1 cellular context compared by ENCODE assay signal in the genomic region with DNA sequence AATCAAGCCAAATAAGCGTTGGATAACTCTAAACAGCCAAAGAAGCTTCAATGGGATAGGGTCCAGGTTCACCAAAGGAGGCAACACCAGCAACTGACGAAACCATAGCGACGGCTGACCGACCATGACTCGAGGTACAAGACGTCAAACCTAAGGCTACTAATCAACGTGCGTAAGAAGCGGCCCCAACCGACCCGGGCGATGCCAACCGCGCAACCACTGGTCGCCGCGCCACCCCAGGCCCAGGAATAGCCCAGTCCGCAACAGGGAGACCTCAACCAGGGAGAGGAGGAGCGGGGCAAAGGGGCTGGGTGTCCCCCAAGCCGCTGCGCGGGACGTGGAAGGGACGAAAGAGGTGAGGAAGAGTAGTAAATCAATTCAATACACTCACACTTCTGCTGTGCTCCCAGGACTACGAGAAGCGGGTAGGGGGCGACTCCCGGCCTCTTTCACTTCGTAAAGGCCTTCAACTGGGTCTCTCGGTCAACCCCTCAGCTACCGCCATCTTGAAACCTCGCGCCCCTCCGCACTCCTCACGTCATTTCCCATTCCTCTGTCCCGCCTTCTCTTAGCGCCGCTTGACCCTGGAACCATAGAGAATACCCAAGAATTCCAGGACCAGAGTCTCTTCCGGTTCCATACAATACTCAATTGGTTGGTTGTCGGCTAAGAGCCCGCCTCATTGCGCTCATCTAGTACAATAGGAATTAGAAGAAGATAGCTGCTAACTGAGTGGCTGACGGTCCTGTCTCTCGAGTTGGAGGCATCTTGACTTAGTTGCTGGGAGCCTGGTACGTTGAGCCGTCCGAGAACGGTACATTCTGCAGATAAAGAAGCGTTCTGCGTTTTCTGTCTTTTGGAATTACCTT.
TF ChIP-seq lines count a peak whose summit lies in the region.

A gene with protein sequence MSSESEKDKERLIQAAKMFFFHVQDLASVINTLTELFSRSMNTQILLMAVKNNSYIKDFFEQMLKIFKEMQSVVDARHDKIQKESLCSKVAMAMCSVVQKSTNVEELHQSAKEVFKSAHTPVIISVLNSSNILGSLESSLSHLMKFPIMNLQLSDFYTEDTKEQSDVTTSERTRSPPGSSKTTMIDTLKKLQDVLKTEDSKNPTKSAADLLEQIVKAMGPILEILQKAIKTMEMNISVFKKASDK (plus strand): TSS at position 710 of the 869 bp plus-strand sequence. CDS start 19,266 bp downstream, outside the sequence.
A gene (minus strand): TSS at position 518 of the 869 bp plus-strand sequence. CDS start 2,095 bp downstream, outside the sequence.

TF ChIP-seq in GM12878, 131 proteins besides CTCF, POLR2A, EP300 and RAD21 (continued from another document and continues in another):
- TF ChIP-seq SUPT20H (IDR thresholded peaks at IDR 0.05; ENCODE audit: borderline replicate concordance, control insufficient read depth, low read depth, low read length) (no peak), STAT3 (IDR thresholded peaks at IDR 0.05; ENCODE audit: low read depth, low read length) (no peak), ZZZ3 (IDR thresholded peaks at IDR 0.05; ENCODE audit: control insufficient read depth, insufficient read length, low read depth) (no peak), IKZF2 (IDR thresholded peaks at IDR 0.05) (peak in 1 of 2 experiments; percentile 10; a peak in 2 of 4 replicates), PAX5 (IDR thresholded peaks at IDR 0.05; ENCODE audit: borderline replicate concordance, low read depth, low read length) (0 out of 2 replicates have a peak, but pooled peaks have one; percentile 17), YY1 (IDR thresholded peaks at IDR 0.05; ENCODE audit: low read depth, low read length) (peak; percentile 98), ASH2L (IDR thresholded peaks at IDR 0.05; ENCODE audit: borderline replicate concordance, low read depth) (peak; percentile 88; the same call in 1 of the 2 replicates), DPF2 (IDR thresholded peaks at IDR 0.05) (0 out of 2 replicates have a peak, but pooled peaks have one; percentile 46), WRNIP1 (IDR thresholded peaks at IDR 0.05; ENCODE audit: borderline replicate concordance, low read depth, low read length) (no peak), SMAD5 (IDR thresholded peaks at IDR 0.05; ENCODE audit: low read depth) (no peak; the same call in 1 of the 2 replicates), TCF7 (IDR thresholded peaks at IDR 0.05; ENCODE audit: borderline replicate concordance) (peak; percentile 34; the same call in 1 of the 2 replicates), RBBP5 (conservative IDR thresholded peaks at IDR 0.05) (no peak), GATAD2B (conservative IDR thresholded peaks at IDR 0.05; ENCODE audit: low read depth) (peak; percentile 63), RFX5 (IDR thresholded peaks at IDR 0.05; ENCODE audit: low read depth, low read length) (no peak), PML (IDR thresholded peaks at IDR 0.05; ENCODE audit: low read length) (peak; percentile 85), YBX1 (IDR thresholded peaks at IDR 0.05) (no peak), HDGF (IDR thresholded peaks at IDR 0.05) (no peak; the same call in 1 of the 2 replicates), RCOR1 (conservative IDR thresholded peaks at IDR 0.05; ENCODE audit: low read depth, low read length) (no peak), POLR2AphosphoS5 (IDR thresholded peaks at IDR 0.05; ENCODE audit: low read length) (peak; percentile 95), STAT1 (conservative IDR thresholded peaks at IDR 0.05) (no peak), SIN3A (IDR thresholded peaks at IDR 0.05; ENCODE audit: low read depth, low read length) (no peak; the same call in none of the 2 replicates), POLR2AphosphoS2 (IDR thresholded peaks at IDR 0.05; ENCODE audit: low read depth, low read length) (peak; percentile 79), CBX3 (IDR thresholded peaks at IDR 0.05; ENCODE audit: borderline replicate concordance, low read depth) (no peak), GABPA (IDR thresholded peaks at IDR 0.05; ENCODE audit: low read depth) (peak; percentile 97), CREB1 (IDR thresholded peaks at IDR 0.05; ENCODE audit: low read depth) (peak; percentile 94)
- TF ChIP-seq, protein P1, sequence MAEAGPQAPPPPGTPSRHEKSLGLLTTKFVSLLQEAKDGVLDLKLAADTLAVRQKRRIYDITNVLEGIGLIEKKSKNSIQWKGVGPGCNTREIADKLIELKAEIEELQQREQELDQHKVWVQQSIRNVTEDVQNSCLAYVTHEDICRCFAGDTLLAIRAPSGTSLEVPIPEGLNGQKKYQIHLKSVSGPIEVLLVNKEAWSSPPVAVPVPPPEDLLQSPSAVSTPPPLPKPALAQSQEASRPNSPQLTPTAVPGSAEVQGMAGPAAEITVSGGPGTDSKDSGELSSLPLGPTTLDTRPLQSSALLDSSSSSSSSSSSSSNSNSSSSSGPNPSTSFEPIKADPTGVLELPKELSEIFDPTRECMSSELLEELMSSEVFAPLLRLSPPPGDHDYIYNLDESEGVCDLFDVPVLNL (IDR thresholded peaks at IDR 0.05; ENCODE audit: low read depth, low read length), result peak; percentile 68; the same call in 1 of the 2 replicates
- TF ChIP-seq, protein P2, sequence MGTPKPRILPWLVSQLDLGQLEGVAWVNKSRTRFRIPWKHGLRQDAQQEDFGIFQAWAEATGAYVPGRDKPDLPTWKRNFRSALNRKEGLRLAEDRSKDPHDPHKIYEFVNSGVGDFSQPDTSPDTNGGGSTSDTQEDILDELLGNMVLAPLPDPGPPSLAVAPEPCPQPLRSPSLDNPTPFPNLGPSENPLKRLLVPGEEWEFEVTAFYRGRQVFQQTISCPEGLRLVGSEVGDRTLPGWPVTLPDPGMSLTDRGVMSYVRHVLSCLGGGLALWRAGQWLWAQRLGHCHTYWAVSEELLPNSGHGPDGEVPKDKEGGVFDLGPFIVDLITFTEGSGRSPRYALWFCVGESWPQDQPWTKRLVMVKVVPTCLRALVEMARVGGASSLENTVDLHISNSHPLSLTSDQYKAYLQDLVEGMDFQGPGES (IDR thresholded peaks at IDR 0.05), result no peak; the same call in none of the 2 replicates
- TF ChIP-seq, protein P3, sequence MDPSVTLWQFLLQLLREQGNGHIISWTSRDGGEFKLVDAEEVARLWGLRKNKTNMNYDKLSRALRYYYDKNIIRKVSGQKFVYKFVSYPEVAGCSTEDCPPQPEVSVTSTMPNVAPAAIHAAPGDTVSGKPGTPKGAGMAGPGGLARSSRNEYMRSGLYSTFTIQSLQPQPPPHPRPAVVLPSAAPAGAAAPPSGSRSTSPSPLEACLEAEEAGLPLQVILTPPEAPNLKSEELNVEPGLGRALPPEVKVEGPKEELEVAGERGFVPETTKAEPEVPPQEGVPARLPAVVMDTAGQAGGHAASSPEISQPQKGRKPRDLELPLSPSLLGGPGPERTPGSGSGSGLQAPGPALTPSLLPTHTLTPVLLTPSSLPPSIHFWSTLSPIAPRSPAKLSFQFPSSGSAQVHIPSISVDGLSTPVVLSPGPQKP (IDR thresholded peaks at IDR 0.05; ENCODE audit: low read depth, low read length), result no peak
- TF ChIP-seq, protein P4, sequence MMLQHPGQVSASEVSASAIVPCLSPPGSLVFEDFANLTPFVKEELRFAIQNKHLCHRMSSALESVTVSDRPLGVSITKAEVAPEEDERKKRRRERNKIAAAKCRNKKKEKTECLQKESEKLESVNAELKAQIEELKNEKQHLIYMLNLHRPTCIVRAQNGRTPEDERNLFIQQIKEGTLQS (IDR thresholded peaks at IDR 0.05; ENCODE audit: borderline replicate concordance, extremely low read depth, low read depth, low read length), result no peak
- TF ChIP-seq, protein P5, sequence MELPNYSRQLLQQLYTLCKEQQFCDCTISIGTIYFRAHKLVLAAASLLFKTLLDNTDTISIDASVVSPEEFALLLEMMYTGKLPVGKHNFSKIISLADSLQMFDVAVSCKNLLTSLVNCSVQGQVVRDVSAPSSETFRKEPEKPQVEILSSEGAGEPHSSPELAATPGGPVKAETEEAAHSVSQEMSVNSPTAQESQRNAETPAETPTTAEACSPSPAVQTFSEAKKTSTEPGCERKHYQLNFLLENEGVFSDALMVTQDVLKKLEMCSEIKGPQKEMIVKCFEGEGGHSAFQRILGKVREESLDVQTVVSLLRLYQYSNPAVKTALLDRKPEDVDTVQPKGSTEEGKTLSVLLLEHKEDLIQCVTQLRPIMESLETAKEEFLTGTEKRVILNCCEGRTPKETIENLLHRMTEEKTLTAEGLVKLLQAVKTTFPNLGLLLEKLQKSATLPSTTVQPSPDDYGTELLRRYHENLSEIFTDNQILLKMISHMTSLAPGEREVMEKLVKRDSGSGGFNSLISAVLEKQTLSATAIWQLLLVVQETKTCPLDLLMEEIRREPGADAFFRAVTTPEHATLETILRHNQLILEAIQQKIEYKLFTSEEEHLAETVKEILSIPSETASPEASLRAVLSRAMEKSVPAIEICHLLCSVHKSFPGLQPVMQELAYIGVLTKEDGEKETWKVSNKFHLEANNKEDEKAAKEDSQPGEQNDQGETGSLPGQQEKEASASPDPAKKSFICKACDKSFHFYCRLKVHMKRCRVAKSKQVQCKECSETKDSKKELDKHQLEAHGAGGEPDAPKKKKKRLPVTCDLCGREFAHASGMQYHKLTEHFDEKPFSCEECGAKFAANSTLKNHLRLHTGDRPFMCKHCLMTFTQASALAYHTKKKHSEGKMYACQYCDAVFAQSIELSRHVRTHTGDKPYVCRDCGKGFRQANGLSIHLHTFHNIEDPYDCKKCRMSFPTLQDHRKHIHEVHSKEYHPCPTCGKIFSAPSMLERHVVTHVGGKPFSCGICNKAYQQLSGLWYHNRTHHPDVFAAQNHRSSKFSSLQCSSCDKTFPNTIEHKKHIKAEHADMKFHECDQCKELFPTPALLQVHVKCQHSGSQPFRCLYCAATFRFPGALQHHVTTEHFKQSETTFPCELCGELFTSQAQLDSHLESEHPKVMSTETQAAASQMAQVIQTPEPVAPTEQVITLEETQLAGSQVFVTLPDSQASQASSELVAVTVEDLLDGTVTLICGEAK (IDR thresholded peaks at IDR 0.05; ENCODE audit: borderline replicate concordance), result peak; percentile 95
- TF ChIP-seq, protein P6, sequence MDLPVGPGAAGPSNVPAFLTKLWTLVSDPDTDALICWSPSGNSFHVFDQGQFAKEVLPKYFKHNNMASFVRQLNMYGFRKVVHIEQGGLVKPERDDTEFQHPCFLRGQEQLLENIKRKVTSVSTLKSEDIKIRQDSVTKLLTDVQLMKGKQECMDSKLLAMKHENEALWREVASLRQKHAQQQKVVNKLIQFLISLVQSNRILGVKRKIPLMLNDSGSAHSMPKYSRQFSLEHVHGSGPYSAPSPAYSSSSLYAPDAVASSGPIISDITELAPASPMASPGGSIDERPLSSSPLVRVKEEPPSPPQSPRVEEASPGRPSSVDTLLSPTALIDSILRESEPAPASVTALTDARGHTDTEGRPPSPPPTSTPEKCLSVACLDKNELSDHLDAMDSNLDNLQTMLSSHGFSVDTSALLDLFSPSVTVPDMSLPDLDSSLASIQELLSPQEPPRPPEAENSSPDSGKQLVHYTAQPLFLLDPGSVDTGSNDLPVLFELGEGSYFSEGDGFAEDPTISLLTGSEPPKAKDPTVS (IDR thresholded peaks at IDR 0.05; ENCODE audit: low read depth, low read length), result no peak
- TF ChIP-seq, protein P7, sequence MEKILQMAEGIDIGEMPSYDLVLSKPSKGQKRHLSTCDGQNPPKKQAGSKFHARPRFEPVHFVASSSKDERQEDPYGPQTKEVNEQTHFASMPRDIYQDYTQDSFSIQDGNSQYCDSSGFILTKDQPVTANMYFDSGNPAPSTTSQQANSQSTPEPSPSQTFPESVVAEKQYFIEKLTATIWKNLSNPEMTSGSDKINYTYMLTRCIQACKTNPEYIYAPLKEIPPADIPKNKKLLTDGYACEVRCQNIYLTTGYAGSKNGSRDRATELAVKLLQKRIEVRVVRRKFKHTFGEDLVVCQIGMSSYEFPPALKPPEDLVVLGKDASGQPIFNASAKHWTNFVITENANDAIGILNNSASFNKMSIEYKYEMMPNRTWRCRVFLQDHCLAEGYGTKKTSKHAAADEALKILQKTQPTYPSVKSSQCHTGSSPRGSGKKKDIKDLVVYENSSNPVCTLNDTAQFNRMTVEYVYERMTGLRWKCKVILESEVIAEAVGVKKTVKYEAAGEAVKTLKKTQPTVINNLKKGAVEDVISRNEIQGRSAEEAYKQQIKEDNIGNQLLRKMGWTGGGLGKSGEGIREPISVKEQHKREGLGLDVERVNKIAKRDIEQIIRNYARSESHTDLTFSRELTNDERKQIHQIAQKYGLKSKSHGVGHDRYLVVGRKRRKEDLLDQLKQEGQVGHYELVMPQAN (conservative IDR thresholded peaks at IDR 0.05), result peak; percentile 88
- TF ChIP-seq, protein P8, sequence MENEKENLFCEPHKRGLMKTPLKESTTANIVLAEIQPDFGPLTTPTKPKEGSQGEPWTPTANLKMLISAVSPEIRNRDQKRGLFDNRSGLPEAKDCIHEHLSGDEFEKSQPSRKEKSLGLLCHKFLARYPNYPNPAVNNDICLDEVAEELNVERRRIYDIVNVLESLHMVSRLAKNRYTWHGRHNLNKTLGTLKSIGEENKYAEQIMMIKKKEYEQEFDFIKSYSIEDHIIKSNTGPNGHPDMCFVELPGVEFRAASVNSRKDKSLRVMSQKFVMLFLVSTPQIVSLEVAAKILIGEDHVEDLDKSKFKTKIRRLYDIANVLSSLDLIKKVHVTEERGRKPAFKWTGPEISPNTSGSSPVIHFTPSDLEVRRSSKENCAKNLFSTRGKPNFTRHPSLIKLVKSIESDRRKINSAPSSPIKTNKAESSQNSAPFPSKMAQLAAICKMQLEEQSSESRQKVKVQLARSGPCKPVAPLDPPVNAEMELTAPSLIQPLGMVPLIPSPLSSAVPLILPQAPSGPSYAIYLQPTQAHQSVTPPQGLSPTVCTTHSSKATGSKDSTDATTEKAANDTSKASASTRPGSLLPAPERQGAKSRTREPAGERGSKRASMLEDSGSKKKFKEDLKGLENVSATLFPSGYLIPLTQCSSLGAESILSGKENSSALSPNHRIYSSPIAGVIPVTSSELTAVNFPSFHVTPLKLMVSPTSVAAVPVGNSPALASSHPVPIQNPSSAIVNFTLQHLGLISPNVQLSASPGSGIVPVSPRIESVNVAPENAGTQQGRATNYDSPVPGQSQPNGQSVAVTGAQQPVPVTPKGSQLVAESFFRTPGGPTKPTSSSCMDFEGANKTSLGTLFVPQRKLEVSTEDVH (IDR thresholded peaks at IDR 0.05; ENCODE audit: low read depth, partially characterized antibody), result no peak
- TF ChIP-seq, protein P9, sequence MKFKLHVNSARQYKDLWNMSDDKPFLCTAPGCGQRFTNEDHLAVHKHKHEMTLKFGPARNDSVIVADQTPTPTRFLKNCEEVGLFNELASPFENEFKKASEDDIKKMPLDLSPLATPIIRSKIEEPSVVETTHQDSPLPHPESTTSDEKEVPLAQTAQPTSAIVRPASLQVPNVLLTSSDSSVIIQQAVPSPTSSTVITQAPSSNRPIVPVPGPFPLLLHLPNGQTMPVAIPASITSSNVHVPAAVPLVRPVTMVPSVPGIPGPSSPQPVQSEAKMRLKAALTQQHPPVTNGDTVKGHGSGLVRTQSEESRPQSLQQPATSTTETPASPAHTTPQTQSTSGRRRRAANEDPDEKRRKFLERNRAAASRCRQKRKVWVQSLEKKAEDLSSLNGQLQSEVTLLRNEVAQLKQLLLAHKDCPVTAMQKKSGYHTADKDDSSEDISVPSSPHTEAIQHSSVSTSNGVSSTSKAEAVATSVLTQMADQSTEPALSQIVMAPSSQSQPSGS (IDR thresholded peaks at IDR 0.05; ENCODE audit: low read length), result peak; percentile 24; the same call in 1 of the 2 replicates
- TF ChIP-seq, protein P10, sequence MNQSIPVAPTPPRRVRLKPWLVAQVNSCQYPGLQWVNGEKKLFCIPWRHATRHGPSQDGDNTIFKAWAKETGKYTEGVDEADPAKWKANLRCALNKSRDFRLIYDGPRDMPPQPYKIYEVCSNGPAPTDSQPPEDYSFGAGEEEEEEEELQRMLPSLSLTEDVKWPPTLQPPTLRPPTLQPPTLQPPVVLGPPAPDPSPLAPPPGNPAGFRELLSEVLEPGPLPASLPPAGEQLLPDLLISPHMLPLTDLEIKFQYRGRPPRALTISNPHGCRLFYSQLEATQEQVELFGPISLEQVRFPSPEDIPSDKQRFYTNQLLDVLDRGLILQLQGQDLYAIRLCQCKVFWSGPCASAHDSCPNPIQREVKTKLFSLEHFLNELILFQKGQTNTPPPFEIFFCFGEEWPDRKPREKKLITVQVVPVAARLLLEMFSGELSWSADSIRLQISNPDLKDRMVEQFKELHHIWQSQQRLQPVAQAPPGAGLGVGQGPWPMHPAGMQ (IDR thresholded peaks at IDR 0.05; ENCODE audit: borderline replicate concordance), result no peak
